Comparison of ENCODE assay signal across 2 cellular contexts in the genomic region with DNA sequence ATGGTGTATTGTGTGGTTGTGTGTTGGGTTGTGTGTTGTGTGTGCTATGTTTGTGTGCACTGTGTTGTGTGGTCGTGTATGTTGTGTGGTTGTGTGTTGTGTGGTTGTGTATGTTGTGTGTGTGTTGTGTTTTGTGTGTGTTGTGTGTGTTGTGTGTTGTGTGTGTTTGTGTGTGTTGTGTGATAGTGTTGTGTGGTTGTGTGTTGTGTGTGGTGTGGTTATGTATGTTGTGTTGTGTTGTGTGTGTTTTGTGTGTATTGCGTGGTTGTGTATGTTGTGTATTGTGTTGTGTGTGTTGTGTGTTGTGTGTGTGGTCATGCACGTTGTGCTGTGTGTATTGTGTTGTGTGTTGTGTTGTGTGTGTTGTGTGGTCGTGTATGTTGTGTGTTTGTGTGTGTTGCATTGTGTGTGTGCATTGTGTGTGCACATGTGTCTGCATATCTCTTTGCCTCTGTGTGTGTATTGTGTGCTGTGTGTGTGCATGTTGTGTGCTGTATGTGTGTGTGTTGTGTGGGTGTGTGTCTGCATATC.
TF ChIP-seq lines count a peak whose summit lies in the region.

No MANE protein-coding gene starts in this region.

TF ChIP-seq in HEK293T, 16 proteins besides CTCF, POLR2A, EP300 and RAD21:
- peak; percentile 13; the same call in 1 of the 2 replicates for TF ChIP-seq CTBP1 (IDR thresholded peaks at IDR 0.05; ENCODE audit: borderline replicate concordance)
- no peak for TF ChIP-seq FOXM1 (IDR thresholded peaks at IDR 0.05; ENCODE audit: borderline replicate concordance)
- no peak for TF ChIP-seq ARNT (IDR thresholded peaks at IDR 0.05)
- no peak for TF ChIP-seq HDGF (IDR thresholded peaks at IDR 0.05; ENCODE audit: borderline replicate concordance)
- no peak for TF ChIP-seq LEF1 (IDR thresholded peaks at IDR 0.05; ENCODE audit: borderline replicate concordance)
- TF ChIP-seq L3MBTL2 (conservative IDR thresholded peaks at IDR 0.05) = no peak
TF ChIP-seq in HEK293T: peak in this region for 1.

TF ChIP-seq in K562, 482 proteins besides CTCF, POLR2A, EP300 and RAD21 (continues in another document):
- TF ChIP-seq KLF6 (CRISPR knock-in tag; IDR thresholded peaks at IDR 0.05; ENCODE audit: borderline replicate concordance) (no peak), ZNF239 (CRISPR knock-in tag; IDR thresholded peaks at IDR 0.05) (no peak), CBX1 (IDR thresholded peaks at IDR 0.05; ENCODE audit: low read depth) (peak; percentile 99), SRSF9 (IDR thresholded peaks at IDR 0.05; ENCODE audit: borderline replicate concordance, low read depth, low read length) (no peak), SIX5 (IDR thresholded peaks at IDR 0.05; ENCODE audit: borderline replicate concordance in 1 of 2, insufficient read depth in 1 of 2, low read depth in 1 of 2, low read length in 2 of 2) (no peak), ERF (CRISPR knock-in tag; IDR thresholded peaks at IDR 0.05) (no peak), ZNF431 (CRISPR knock-in tag; IDR thresholded peaks at IDR 0.05) (peak; percentile 73; the same call in 1 of the 2 replicates), RHOXF2B (CRISPR knock-in tag; conservative IDR thresholded peaks at IDR 0.05) (no peak), ETV5 (CRISPR knock-in tag; IDR thresholded peaks at IDR 0.05; ENCODE audit: low read depth) (0 out of 2 replicates have a peak, but pooled peaks have one; percentile 12), ZNF436 (CRISPR knock-in tag; IDR thresholded peaks at IDR 0.05) (no peak), CCAR2 (IDR thresholded peaks at IDR 0.05; ENCODE audit: low read depth, low read length) (no peak; the same call in 1 of the 2 replicates), ZBTB1 (CRISPR knock-in tag; IDR thresholded peaks at IDR 0.05; ENCODE audit: borderline replicate concordance, low read depth) (peak; percentile 56; the same call in 1 of the 2 replicates), RBM15 (IDR thresholded peaks at IDR 0.05; ENCODE audit: insufficient read depth, low read length) (no peak), ZNF143 (CRISPR knock-in tag; IDR thresholded peaks at IDR 0.05) (peak; percentile 62), ZNF316 (IDR thresholded peaks at IDR 0.05) (peak; percentile 27; the same call in 1 of the 2 replicates), NONO (IDR thresholded peaks at IDR 0.05; ENCODE audit: low read depth in 2 of 2, low read length in 1 of 2) (no peak), SP1 (CRISPR knock-in tag; IDR thresholded peaks at IDR 0.05) (peak; percentile 98), ZBTB17 (CRISPR knock-in tag; IDR thresholded peaks at IDR 0.05) (no peak), RCOR1 (IDR thresholded peaks at IDR 0.05; ENCODE audit: borderline replicate concordance in 1 of 2, low read depth in 2 of 2, low read length in 2 of 2) (no peak), ZZZ3 (IDR thresholded peaks at IDR 0.05) (no peak), NELFE (IDR thresholded peaks at IDR 0.05; ENCODE audit: insufficient read depth, insufficient read length) (no peak), PRPF4 (IDR thresholded peaks at IDR 0.05; ENCODE audit: insufficient read depth, low read depth, low read length, poor library complexity, severe bottlenecking) (no peak), POLR2B (IDR thresholded peaks at IDR 0.05; ENCODE audit: low read depth, partially characterized antibody) (peak; percentile 40), ZNF76 (CRISPR knock-in tag; IDR thresholded peaks at IDR 0.05; ENCODE audit: borderline replicate concordance) (no peak), NR1H2 (CRISPR knock-in tag; IDR thresholded peaks at IDR 0.05) (0 out of 2 replicates have a peak, but pooled peaks have one; percentile 27), ZNF589 (CRISPR knock-in tag; IDR thresholded peaks at IDR 0.05; ENCODE audit: low read depth) (no peak), PRMT5 (CRISPR knock-in tag; IDR thresholded peaks at IDR 0.05) (no peak; the same call in 1 of the 2 replicates), MCM7 (IDR thresholded peaks at IDR 0.05) (peak; percentile 86; a peak in 3 of 4 replicates), RBM39 (optimal IDR thresholded peaks at IDR 0.05; ENCODE audit: low read depth, low read length) (peak; percentile 68), ZNF780A (CRISPR knock-in tag; IDR thresholded peaks at IDR 0.05) (no peak), ARID1B (IDR thresholded peaks at IDR 0.05) (peak; percentile 66), CREM (IDR thresholded peaks at IDR 0.05; ENCODE audit: low read depth) (0 out of 2 replicates have a peak, but pooled peaks have one; percentile 4), SIN3B (IDR thresholded peaks at IDR 0.05; ENCODE audit: low read depth) (no peak), HNRNPUL1 (IDR thresholded peaks at IDR 0.05; ENCODE audit: low read length) (no peak), NR4A1 (CRISPR knock-in tag; IDR thresholded peaks at IDR 0.05) (no peak), NR4A1 (tag; IDR thresholded peaks at IDR 0.05) (no peak), DMBX1 (CRISPR knock-in tag; IDR thresholded peaks at IDR 0.05; ENCODE audit: borderline replicate concordance) (no peak), LARP7 (IDR thresholded peaks at IDR 0.05) (peak; percentile 97), ETV6 (IDR thresholded peaks at IDR 0.05; ENCODE audit: borderline replicate concordance in 1 of 2, low read depth in 2 of 2, low read length in 1 of 2) (no peak), ETV6 (CRISPR knock-in tag; IDR thresholded peaks at IDR 0.05; ENCODE audit: borderline replicate concordance) (peak; percentile 86; the same call in 1 of the 2 replicates), CBFA2T3 (IDR thresholded peaks at IDR 0.05) (peak; percentile 57), GTF2A2 (tag; IDR thresholded peaks at IDR 0.05) (no peak), SAFB (IDR thresholded peaks at IDR 0.05; ENCODE audit: borderline replicate concordance, low read depth, low read length) (no peak), ZNF707 (CRISPR knock-in tag; conservative IDR thresholded peaks at IDR 0.05) (no peak), STAG1 (CRISPR knock-in tag; IDR thresholded peaks at IDR 0.05; ENCODE audit: borderline replicate concordance) (0 out of 2 replicates have a peak, but pooled peaks have one; percentile 40), SETDB1 (IDR thresholded peaks at IDR 0.05; ENCODE audit: low read length) (no peak), POLR2G (IDR thresholded peaks at IDR 0.05; ENCODE audit: low read depth, low read length) (no peak), HIVEP1 (CRISPR knock-in tag; IDR thresholded peaks at IDR 0.05) (no peak), CSDE1 (IDR thresholded peaks at IDR 0.05) (peak; percentile 79 to 88), GATAD2A (IDR thresholded peaks at IDR 0.05) (peak; percentile 46; the same call in 1 of the 2 replicates), BACH1 (tag; IDR thresholded peaks at IDR 0.05) (no peak), NFRKB (IDR thresholded peaks at IDR 0.05; ENCODE audit: low read depth) (peak; percentile 52; the same call in 1 of the 2 replicates)
- TF ChIP-seq, protein P1, sequence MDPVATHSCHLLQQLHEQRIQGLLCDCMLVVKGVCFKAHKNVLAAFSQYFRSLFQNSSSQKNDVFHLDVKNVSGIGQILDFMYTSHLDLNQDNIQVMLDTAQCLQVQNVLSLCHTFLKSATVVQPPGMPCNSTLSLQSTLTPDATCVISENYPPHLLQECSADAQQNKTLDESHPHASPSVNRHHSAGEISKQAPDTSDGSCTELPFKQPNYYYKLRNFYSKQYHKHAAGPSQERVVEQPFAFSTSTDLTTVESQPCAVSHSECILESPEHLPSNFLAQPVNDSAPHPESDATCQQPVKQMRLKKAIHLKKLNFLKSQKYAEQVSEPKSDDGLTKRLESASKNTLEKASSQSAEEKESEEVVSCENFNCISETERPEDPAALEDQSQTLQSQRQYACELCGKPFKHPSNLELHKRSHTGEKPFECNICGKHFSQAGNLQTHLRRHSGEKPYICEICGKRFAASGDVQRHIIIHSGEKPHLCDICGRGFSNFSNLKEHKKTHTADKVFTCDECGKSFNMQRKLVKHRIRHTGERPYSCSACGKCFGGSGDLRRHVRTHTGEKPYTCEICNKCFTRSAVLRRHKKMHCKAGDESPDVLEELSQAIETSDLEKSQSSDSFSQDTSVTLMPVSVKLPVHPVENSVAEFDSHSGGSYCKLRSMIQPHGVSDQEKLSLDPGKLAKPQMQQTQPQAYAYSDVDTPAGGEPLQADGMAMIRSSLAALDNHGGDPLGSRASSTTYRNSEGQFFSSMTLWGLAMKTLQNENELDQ (CRISPR knock-in tag; IDR thresholded peaks at IDR 0.05; ENCODE audit: borderline replicate concordance) = peak; percentile 97; the same call in 1 of the 2 replicates
- TF ChIP-seq, protein P2, sequence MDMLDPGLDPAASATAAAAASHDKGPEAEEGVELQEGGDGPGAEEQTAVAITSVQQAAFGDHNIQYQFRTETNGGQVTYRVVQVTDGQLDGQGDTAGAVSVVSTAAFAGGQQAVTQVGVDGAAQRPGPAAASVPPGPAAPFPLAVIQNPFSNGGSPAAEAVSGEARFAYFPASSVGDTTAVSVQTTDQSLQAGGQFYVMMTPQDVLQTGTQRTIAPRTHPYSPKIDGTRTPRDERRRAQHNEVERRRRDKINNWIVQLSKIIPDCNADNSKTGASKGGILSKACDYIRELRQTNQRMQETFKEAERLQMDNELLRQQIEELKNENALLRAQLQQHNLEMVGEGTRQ (CRISPR knock-in tag; IDR thresholded peaks at IDR 0.05) = no peak
- TF ChIP-seq, protein P3, sequence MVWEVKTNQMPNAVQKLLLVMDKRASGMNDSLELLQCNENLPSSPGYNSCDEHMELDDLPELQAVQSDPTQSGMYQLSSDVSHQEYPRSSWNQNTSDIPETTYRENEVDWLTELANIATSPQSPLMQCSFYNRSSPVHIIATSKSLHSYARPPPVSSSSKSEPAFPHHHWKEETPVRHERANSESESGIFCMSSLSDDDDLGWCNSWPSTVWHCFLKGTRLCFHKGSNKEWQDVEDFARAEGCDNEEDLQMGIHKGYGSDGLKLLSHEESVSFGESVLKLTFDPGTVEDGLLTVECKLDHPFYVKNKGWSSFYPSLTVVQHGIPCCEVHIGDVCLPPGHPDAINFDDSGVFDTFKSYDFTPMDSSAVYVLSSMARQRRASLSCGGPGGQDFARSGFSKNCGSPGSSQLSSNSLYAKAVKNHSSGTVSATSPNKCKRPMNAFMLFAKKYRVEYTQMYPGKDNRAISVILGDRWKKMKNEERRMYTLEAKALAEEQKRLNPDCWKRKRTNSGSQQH (CRISPR knock-in tag; IDR thresholded peaks at IDR 0.05) = peak; percentile 93
- TF ChIP-seq, protein P4, sequence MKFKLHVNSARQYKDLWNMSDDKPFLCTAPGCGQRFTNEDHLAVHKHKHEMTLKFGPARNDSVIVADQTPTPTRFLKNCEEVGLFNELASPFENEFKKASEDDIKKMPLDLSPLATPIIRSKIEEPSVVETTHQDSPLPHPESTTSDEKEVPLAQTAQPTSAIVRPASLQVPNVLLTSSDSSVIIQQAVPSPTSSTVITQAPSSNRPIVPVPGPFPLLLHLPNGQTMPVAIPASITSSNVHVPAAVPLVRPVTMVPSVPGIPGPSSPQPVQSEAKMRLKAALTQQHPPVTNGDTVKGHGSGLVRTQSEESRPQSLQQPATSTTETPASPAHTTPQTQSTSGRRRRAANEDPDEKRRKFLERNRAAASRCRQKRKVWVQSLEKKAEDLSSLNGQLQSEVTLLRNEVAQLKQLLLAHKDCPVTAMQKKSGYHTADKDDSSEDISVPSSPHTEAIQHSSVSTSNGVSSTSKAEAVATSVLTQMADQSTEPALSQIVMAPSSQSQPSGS (CRISPR knock-in tag; IDR thresholded peaks at IDR 0.05) = no peak; the same call in 1 of the 2 replicates
- TF ChIP-seq, protein P5, sequence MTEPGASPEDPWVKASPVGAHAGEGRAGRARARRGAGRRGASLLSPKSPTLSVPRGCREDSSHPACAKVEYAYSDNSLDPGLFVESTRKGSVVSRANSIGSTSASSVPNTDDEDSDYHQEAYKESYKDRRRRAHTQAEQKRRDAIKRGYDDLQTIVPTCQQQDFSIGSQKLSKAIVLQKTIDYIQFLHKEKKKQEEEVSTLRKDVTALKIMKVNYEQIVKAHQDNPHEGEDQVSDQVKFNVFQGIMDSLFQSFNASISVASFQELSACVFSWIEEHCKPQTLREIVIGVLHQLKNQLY (CRISPR knock-in tag; conservative IDR thresholded peaks at IDR 0.05) = 0 out of 4 replicates have a peak, but pooled peaks of 1 of the 2 experiments have one; percentile 65
- TF ChIP-seq, protein P6, sequence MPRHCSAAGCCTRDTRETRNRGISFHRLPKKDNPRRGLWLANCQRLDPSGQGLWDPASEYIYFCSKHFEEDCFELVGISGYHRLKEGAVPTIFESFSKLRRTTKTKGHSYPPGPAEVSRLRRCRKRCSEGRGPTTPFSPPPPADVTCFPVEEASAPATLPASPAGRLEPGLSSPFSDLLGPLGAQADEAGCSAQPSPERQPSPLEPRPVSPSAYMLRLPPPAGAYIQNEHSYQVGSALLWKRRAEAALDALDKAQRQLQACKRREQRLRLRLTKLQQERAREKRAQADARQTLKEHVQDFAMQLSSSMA (CRISPR knock-in tag; IDR thresholded peaks at IDR 0.05) = no peak
- TF ChIP-seq, protein P7, sequence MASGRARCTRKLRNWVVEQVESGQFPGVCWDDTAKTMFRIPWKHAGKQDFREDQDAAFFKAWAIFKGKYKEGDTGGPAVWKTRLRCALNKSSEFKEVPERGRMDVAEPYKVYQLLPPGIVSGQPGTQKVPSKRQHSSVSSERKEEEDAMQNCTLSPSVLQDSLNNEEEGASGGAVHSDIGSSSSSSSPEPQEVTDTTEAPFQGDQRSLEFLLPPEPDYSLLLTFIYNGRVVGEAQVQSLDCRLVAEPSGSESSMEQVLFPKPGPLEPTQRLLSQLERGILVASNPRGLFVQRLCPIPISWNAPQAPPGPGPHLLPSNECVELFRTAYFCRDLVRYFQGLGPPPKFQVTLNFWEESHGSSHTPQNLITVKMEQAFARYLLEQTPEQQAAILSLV (tag; IDR thresholded peaks at IDR 0.05) = peak; percentile 79
- TF ChIP-seq, protein P8, sequence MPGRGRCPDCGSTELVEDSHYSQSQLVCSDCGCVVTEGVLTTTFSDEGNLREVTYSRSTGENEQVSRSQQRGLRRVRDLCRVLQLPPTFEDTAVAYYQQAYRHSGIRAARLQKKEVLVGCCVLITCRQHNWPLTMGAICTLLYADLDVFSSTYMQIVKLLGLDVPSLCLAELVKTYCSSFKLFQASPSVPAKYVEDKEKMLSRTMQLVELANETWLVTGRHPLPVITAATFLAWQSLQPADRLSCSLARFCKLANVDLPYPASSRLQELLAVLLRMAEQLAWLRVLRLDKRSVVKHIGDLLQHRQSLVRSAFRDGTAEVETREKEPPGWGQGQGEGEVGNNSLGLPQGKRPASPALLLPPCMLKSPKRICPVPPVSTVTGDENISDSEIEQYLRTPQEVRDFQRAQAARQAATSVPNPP (IDR thresholded peaks at IDR 0.05; ENCODE audit: borderline replicate concordance, insufficient read depth, insufficient read length) = no peak
- TF ChIP-seq, protein P9, sequence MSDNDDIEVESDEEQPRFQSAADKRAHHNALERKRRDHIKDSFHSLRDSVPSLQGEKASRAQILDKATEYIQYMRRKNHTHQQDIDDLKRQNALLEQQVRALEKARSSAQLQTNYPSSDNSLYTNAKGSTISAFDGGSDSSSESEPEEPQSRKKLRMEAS (CRISPR knock-in tag; IDR thresholded peaks at IDR 0.05) = peak; percentile 85
- TF ChIP-seq, protein P10, sequence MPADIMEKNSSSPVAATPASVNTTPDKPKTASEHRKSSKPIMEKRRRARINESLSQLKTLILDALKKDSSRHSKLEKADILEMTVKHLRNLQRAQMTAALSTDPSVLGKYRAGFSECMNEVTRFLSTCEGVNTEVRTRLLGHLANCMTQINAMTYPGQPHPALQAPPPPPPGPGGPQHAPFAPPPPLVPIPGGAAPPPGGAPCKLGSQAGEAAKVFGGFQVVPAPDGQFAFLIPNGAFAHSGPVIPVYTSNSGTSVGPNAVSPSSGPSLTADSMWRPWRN (IDR thresholded peaks at IDR 0.05; ENCODE audit: low read depth) = no peak
